ENCODE assay signal across 15 cellular contexts in genomic region chr3:167031364-167032049, GRCh38.
"Had no signal": no experiment of that assay in that cellular context is flagged by ENCODE, and none has a peak within 500 bp of the region (broad histone marks: within the 10 kb centered on the region; RNA-seq: fewer than 3 reads in every experiment).

No MANE protein-coding gene starts in this region.

- DNase-seq: activated CD4-positive, alpha-beta T cell treated with anti-CD3 and anti-CD28 coated beads for 4 hours; activated CD8-positive, alpha-beta memory T cell treated with anti-CD3 and anti-CD28 coated beads, Interleukin-2, amount 50 U/mL, for 4 hours; activated CD8-positive, alpha-beta T cell treated with anti-CD3 and anti-CD28 coated beads, Interleukin-2, amount 10 ng/mL, durations not matched to agents 7 days and 5 days; activated naive CD8-positive, alpha-beta T cell treated with anti-CD3 and anti-CD28 coated beads for 36 hours; dermis blood vessel endothelial cell; endodermal cell; left ventricle myocardium superior; occipital lobe; stimulated activated CD4-positive, alpha-beta T cell treated with anti-CD3 and anti-CD28 coated beads, Interleukin-4, amount 100 ng/mL, for 4 hours; stimulated activated CD8-positive, alpha-beta memory T cell treated with anti-CD3 and anti-CD28 coated beads, Interleukin-4, amount 100 ng/mL, for 48 hours; stimulated activated naive CD8-positive, alpha-beta T cell treated with anti-CD3 and anti-CD28 coated beads, Interleukin-15, Interleukin-2, amounts not matched to agents 100 U/mL and 50 U/mL, for 24 hours; transverse colon had no signal

- H3K4me1 ChIP-seq: breast epithelium, gastroesophageal sphincter, right atrium auricular region, transverse colon had no signal

- H3K27me3 ChIP-seq: breast epithelium, gastroesophageal sphincter, right atrium auricular region, transverse colon had no signal

- H3K36me3 ChIP-seq: breast epithelium, gastroesophageal sphincter, right atrium auricular region, transverse colon had no signal

- H3K27ac ChIP-seq: breast epithelium, gastroesophageal sphincter, right atrium auricular region, transverse colon had no signal

- H3K9me3 ChIP-seq: breast epithelium, gastroesophageal sphincter, right atrium auricular region, transverse colon had no signal

- H3K4me3 ChIP-seq: breast epithelium, gastroesophageal sphincter, right atrium auricular region, transverse colon had no signal
